ENCODE assay signal across 24 cellular contexts in genomic region chr2:69311017-69311416, GRCh38.
DNase-seq lines count a peak whose midpoint lies in the region; ATAC-seq and TF ChIP-seq lines count a peak whose summit lies in the region.
"Had no signal": no experiment of that assay in that cellular context is flagged by ENCODE, and none has a peak within 500 bp of the region (broad histone marks: within the 10 kb centered on the region; RNA-seq: fewer than 3 reads in every experiment).

No MANE protein-coding gene starts in this region.

- intact Hi-C loops in stomach (cut with DNase I; ENCODE audit: low total_unique reads) = no loop called here

- no peak for TF ChIP-seq EP300 in gastroesophageal sphincter (IDR thresholded peaks at IDR 0.05)
- no peak for TF ChIP-seq EP300 in stomach (IDR thresholded peaks at IDR 0.05)

- peaks cover 3 to 59% (median 37%) of the 10 kb centered on the region in 3 donors for H3K4me1 ChIP-seq in gastroesophageal sphincter
- peaks cover 28 to 54% (median 46%) of the 10 kb centered on the region in 4 donors for H3K4me1 ChIP-seq in stomach

- H3K27ac ChIP-seq in gastroesophageal sphincter = peak overlapping the region; percentile 58 to 94 (median 90)
- peak overlapping the region in 3 of 5 donors; percentile 70 to 74 (median 74) for H3K27ac ChIP-seq in stomach
- H3K27ac ChIP-seq: neutrophil had no signal

- peak; percentile 51 for DNase-seq in GM03348 (ENCODE audit: low spot score)
- DNase-seq in amniotic epithelial cell (ENCODE audit: low read depth) = peak; percentile 86
- DNase-seq in stomach = no peak
- DNase-seq in GM19240 (ENCODE audit: insufficient read length, low spot score) = no peak
- no peak for DNase-seq in erythroblast (lab: John Stamatoyannopoulos, UW)
- no peak for DNase-seq in OCI-M1 (lab: John Stamatoyannopoulos, UW)
- DNase-seq: activated CD4-positive, alpha-beta memory T cell treated with anti-CD3 and anti-CD28 coated beads for 36 hours; activated CD4-positive, CD25-positive, alpha-beta regulatory T cell treated with anti-CD3 and anti-CD28 coated beads, Interleukin-2, amount 50 U/mL, for 72 hours; activated naive CD4-positive, alpha-beta T cell treated with Interleukin-2 at 50 U/mL for 16 hours; body of pancreas; CD8-positive, alpha-beta T cell; islet precursor cell; left ventricle myocardium inferior; naive B cell; NCI-H1048; Peyer's patch; psoas muscle; SHP77; stimulated activated CD4-positive, alpha-beta T cell treated with anti-CD3 and anti-CD28 coated beads, Interleukin-15, amount 100 ng/mL, for 24 hours; T-helper 2 cell had no signal

- whole genome bisulfite sequencing in gastroesophageal sphincter (ENCODE audit: low coverage in 1 of 2), 2 donors = 24 to 25% methylated on average over 2 of the region's 2 CpGs
- WGBS in stomach, 5 donors = 49 to 66% (median 58%) methylated on average over 2 of the region's 2 CpGs

- no peak for TF ChIP-seq CTCF in gastroesophageal sphincter (IDR thresholded peaks at IDR 0.05)
- no peak for TF ChIP-seq CTCF in stomach (IDR thresholded peaks at IDR 0.05)

- TF ChIP-seq POLR2A in gastroesophageal sphincter (IDR thresholded peaks at IDR 0.05) (no peak), stomach (IDR thresholded peaks at IDR 0.05) (no peak), erythroblast (IDR thresholded peaks at IDR 0.05; ENCODE audit: low read length) (no peak)

- no peaks in the 10 kb centered on the region for H3K36me3 ChIP-seq in gastroesophageal sphincter
- H3K36me3 ChIP-seq in stomach = peaks cover 0 to 5% (median 0%) of the 10 kb centered on the region in 4 donors
- H3K36me3 ChIP-seq: neutrophil, Peyer's patch had no signal

- no peak overlapping the region for H3K4me3 ChIP-seq in gastroesophageal sphincter
- H3K4me3 ChIP-seq in stomach = no peak overlapping the region
- H3K4me3 ChIP-seq: body of pancreas, left ventricle myocardium inferior, Peyer's patch, psoas muscle had no signal

- H3K9me3 ChIP-seq in gastroesophageal sphincter = no peaks in the 10 kb centered on the region
- H3K9me3 ChIP-seq in stomach = peaks cover 0 to 5% (median 0%) of the 10 kb centered on the region in 4 donors
- H3K9me3 ChIP-seq: body of pancreas, neutrophil, Peyer's patch had no signal

- no peak for ATAC-seq in gastroesophageal sphincter
- ATAC-seq in HG02981 (IDR thresholded peaks at IDR 0.05; ENCODE audit: unreplicated experiment) = no peak
- ATAC-seq: body of pancreas; CD8-positive, alpha-beta T cell; psoas muscle; stimulated activated effector memory CD8-positive, alpha-beta T cell treated with anti-CD3 and anti-CD28 coated beads, Interleukin-12 subunit alpha, Interleukin-12 subunit beta, amount 100 ng/mL, for 72 hours had no signal

- H3K27me3 ChIP-seq in gastroesophageal sphincter = no peaks in the 10 kb centered on the region
- H3K27me3 ChIP-seq in stomach = peaks cover 0 to 10% (median 6%) of the 10 kb centered on the region in 3 donors
- H3K27me3 ChIP-seq: body of pancreas, Peyer's patch had no signal

Comparison
In these comparisons a context has a peak if more than half of its experiments do, and no peak if none do; other contexts are left out.
1. DNase-seq: peak in GM03348 (single experiment) and amniotic epithelial cell (single experiment); none in stomach (single experiment), GM19240 (single experiment), erythroblast (0 of 2) and OCI-M1 (single experiment).